In genomic region chr1:112396668-112397025, GRCh38 we compare ENCODE assay signal across 8 cellular contexts. TPM values are rescaled to one million over a fixed set of nuclear protein-coding genes. Genes with fewer than 3 reads are reported as not detected.
DNase-seq lines count a peak whose midpoint lies in the region; ATAC-seq, FAIRE-seq and TF ChIP-seq lines count a peak whose summit lies in the region.

No MANE protein-coding gene starts in this region.

- FAIRE-seq in GM12892 (lab: Jason Lieb, UNC): no peak

- H3K4me2 ChIP-seq in IMR-90 (ENCODE audit: low read depth, low read length): peak overlapping the region; percentile 93

- peak overlapping the region; percentile 98 for H3K9ac ChIP-seq in IMR-90 (ENCODE audit: low read depth, low read length)

- H2BK5ac ChIP-seq in IMR-90 (ENCODE audit: low read depth, low read length, poor library complexity, severe bottlenecking): peak overlapping the region; percentile 89

- H3K27ac Mint-ChIP-seq in memory B cell: peak overlapping the region; percentile 77

- TF ChIP-seq CTCF in IMR-90 (conservative IDR thresholded peaks at IDR 0.05; ENCODE audit: low read depth, low read length) (no peak), brain microvascular endothelial cell (IDR thresholded peaks at IDR 0.05; ENCODE audit: low read depth, low read length, missing control alignments) (no peak)

- peaks cover 12% of the 10 kb centered on the region; the same call in 1 of the 2 replicates for H4K20me1 ChIP-seq in IMR-90 (ENCODE audit: insufficient read depth, low read length)

- H3K4me1 Mint-ChIP-seq in memory B cell: peaks cover 21% of the 10 kb centered on the region

- H3K9me3 ChIP-seq in IMR-90 (ENCODE audit: control insufficient read depth, insufficient read depth, low read length) (no peaks in the 10 kb centered on the region), aorta (ENCODE audit: control insufficient read depth, low read length) (no peaks in the 10 kb centered on the region)

- H2AK5ac ChIP-seq in IMR-90 (ENCODE audit: low read depth, low read length): peak overlapping the region; percentile 96

- peak overlapping the region; percentile 91 for H3K27ac ChIP-seq in IMR-90 (ENCODE audit: insufficient read depth, low read length)
- peak overlapping the region; percentile 93 for H3K27ac ChIP-seq in brain microvascular endothelial cell
- H3K27ac ChIP-seq in aorta (ENCODE audit: low read depth in 1 of 2, low read length in 2 of 2): no peak overlapping the region

- peak overlapping the region; percentile 64; the same call in 1 of the 2 replicates for H2BK20ac ChIP-seq in IMR-90 (ENCODE audit: low read depth, low read length)

- intact Hi-C loops in IMR-90 (cut with micrococcal nuclease) (no loop called here), aorta (cut with DNase I) (loop anchor here (2.0 kb wide), 2 partner anchors 68 to 310 kb away; partner anchors contain the start of gene RHOC (in 1 of the 2))

- H3K36me3 ChIP-seq in IMR-90 (ENCODE audit: control insufficient read depth, insufficient read depth, low read length): no peaks in the 10 kb centered on the region
- H3K36me3 ChIP-seq in brain microvascular endothelial cell (replicated peaks): no peaks in the 10 kb centered on the region
- H3K36me3 ChIP-seq in aorta (ENCODE audit: control insufficient read depth in 1 of 2, insufficient read depth in 2 of 2, low read length in 1 of 2): no peaks in the 10 kb centered on the region

- in situ Hi-C loops in IMR-90 (cut with MboI; ENCODE audit: low sequenced_read_pairs) (no loop called here), brain microvascular endothelial cell (cut with HindIII; ENCODE audit: low pct_ligation_motif_present, low sequenced_read_pairs) (loop anchor here (10.0 kb wide), 1 partner anchor 218 kb away; the partner anchor contains the start of genes CAPZA1 and ST7L)

- WGBS in IMR-90 (ENCODE audit: extremely low coverage in 2 of 2, insufficient read length in 1 of 2), 2 experiments: 0% methylated on average over 2 of the region's 9 CpGs; no CpG with 5 or more reads in 1 of the 2 experiments
- WGBS in aorta, 2 donors: 0% methylated on average over 9 of the region's 9 CpGs

- H3K4me3 ChIP-seq in IMR-90 (ENCODE audit: insufficient read depth, low read depth, low read length) (peak overlapping the region; percentile 85), brain microvascular endothelial cell (ENCODE audit: low read depth, low read length) (peak overlapping the region; percentile 98), aorta (ENCODE audit: low read length in 2 of 2) (peak overlapping the region; percentile 48 to 93)

- H3K56ac ChIP-seq in IMR-90 (ENCODE audit: extremely low read depth, insufficient read depth, low read length): peak overlapping the region; percentile 95

- H3K36me3 Mint-ChIP-seq in memory B cell: no peaks in the 10 kb centered on the region

- no peak for ATAC-seq in IMR-90 (ENCODE audit: low read depth)
- no peak for ATAC-seq in memory B cell (ENCODE audit: low read depth)
- no peak for ATAC-seq in aorta (ENCODE audit: low FRiP score)
- ATAC-seq in GM21360 (IDR thresholded peaks at IDR 0.05; ENCODE audit: unreplicated experiment): no peak

- TF ChIP-seq RAD21 in IMR-90 (IDR thresholded peaks at IDR 0.05; ENCODE audit: low read length): no peak

- H3K23ac ChIP-seq in IMR-90 (ENCODE audit: low read depth, low read length): peak overlapping the region; percentile 99

- TF ChIP-seq POLR2A in IMR-90 (IDR thresholded peaks at IDR 0.05; ENCODE audit: low read depth, low read length) (no peak), GM12892 (IDR thresholded peaks at IDR 0.05; ENCODE audit: low read depth, low read length) (no peak)

- peak overlapping the region; percentile 95 for H3K14ac ChIP-seq in IMR-90 (replicated peaks; ENCODE audit: low read depth, low read length)

- H3K4me1 ChIP-seq in IMR-90 (ENCODE audit: control insufficient read depth, insufficient read depth, low read length) (peaks cover 11% of the 10 kb centered on the region), aorta (ENCODE audit: control insufficient read depth in 1 of 2, insufficient read depth in 2 of 2, low read length in 2 of 2) (peaks cover 4 to 7% of the 10 kb centered on the region in 2 donors)

- peaks cover 15 to 35% of the 10 kb centered on the region in 2 experiments; a peak in 3 of 4 replicates for H3K79me1 ChIP-seq in IMR-90 (ENCODE audit: low read depth in 1 of 2, low read length in 2 of 2)

- no peaks in the 10 kb centered on the region for H3K9me3 Mint-ChIP-seq in memory B cell

- H2BK15ac ChIP-seq in IMR-90 (ENCODE audit: low read depth, low read length): peak overlapping the region; percentile 89; the same call in 2 of the 3 replicates

- H3K18ac ChIP-seq in IMR-90 (ENCODE audit: low read depth, low read length): peak overlapping the region; percentile 68

- POLR2A ChIA-PET in IMR-90 (lab: Charles Lee; ENCODE audit: unreplicated experiment): interaction anchor here (0.6 kb wide), 1 partner anchor 223 kb away, joined by 4 read pairs; the partner anchor contains the start of gene CAPZA1

- dilution Hi-C loops in IMR-90 (cut with HindIII; ENCODE audit: low sequenced_read_pairs, unreplicated experiment): no loop called here

- no peaks in the 10 kb centered on the region for H3K27me3 Mint-ChIP-seq in memory B cell

- peaks cover 8% of the 10 kb centered on the region for H3K9me1 ChIP-seq in IMR-90 (ENCODE audit: insufficient read depth, low read length)

- H2AFZ ChIP-seq in IMR-90 (replicated peaks; ENCODE audit: low read length, poor library complexity): peak overlapping the region; percentile 92

- peak overlapping the region; percentile 94 for H4K91ac ChIP-seq in IMR-90 (ENCODE audit: insufficient read depth, low read depth, low read length)

- peak overlapping the region; percentile 84 for H2BK120ac ChIP-seq in IMR-90 (ENCODE audit: low read depth, low read length)

- H4K5ac ChIP-seq in IMR-90 (ENCODE audit: low read depth, low read length): peak overlapping the region; percentile 61

- DNase-seq in CD1c-positive myeloid dendritic cell (ENCODE audit: extremely low spot score): peak; percentile 7
- DNase-seq in IMR-90: peak; percentile 21
- no peak for DNase-seq in brain microvascular endothelial cell
- no peak for DNase-seq in memory B cell (ENCODE audit: low spot score in 2 of 2)
- DNase-seq in aorta: no peak
- no peak for DNase-seq in NCI-H1694 treated with DMSO at 0.1 percent for 48 hours (lab: John Stamatoyannopoulos, UW)
- DNase-seq in GM12892 (ENCODE audit: insufficient read length): no peak

- H2AK9ac ChIP-seq in IMR-90 (replicated peaks; ENCODE audit: low read depth, low read length, poor library complexity): peak overlapping the region; percentile 99

- CTCF ChIA-PET in IMR-90 (lab: Yijun Ruan, JAX): interaction anchor here (0.6 kb wide), 1 partner anchor 997 kb away, joined by 3 read pairs; no protein-coding TSS in a partner anchor

- H3K27me3 ChIP-seq in IMR-90 (ENCODE audit: control insufficient read depth, insufficient read depth, low read length) (no peaks in the 10 kb centered on the region), brain microvascular endothelial cell (replicated peaks) (no peaks in the 10 kb centered on the region), aorta (ENCODE audit: control insufficient read depth in 1 of 2, insufficient read depth in 2 of 2, low read length in 1 of 2) (no peaks in the 10 kb centered on the region)

- peak overlapping the region; percentile 83 to 89 for H4K8ac ChIP-seq in IMR-90 (ENCODE audit: low read depth in 2 of 2, low read length in 2 of 2)

- peak overlapping the region; percentile 94 for H3K4me3 Mint-ChIP-seq in memory B cell

- peak overlapping the region; percentile 97 for H3K4ac ChIP-seq in IMR-90 (ENCODE audit: low read depth, low read length)

- no TSS peak for BruUV-seq in IMR-90 (replicated peaks; lab: Mats Ljungman, UMichigan)

TF ChIP-seq in IMR-90, 13 proteins besides CTCF, POLR2A, EP300 and RAD21:
- no peak for TF ChIP-seq MAFK (IDR thresholded peaks at IDR 0.05; ENCODE audit: low read depth, low read length)

RNA-seq across cellular contexts. Expression of gene CTTNBP2NL, which starts 0.6 kb away (rescaled TPM):
- total RNA-seq in IMR-90 (2012; rRNA removed) (22.0 and 31.7 TPM in 2 replicates), aorta (10 to 100 TPM; 59.2 to 65.8 TPM)
- polyA plus RNA-seq in IMR-90 (2012; rRNA removed) (11.0 and 12.4 TPM in 2 replicates), aorta (1 to 10 TPM; 7.9 to 9.5 TPM)
- 2.7 and 4.7 TPM in 2 replicates for polyA plus RNA-seq in IMR-90 (2012; cell fraction: cytosol; rRNA removed)
- polyA plus RNA-seq in IMR-90 (2012; cell fraction: nucleus; rRNA removed; ENCODE audit: low replicate concordance): 4.7 and 13.2 TPM in 2 replicates
- polyA plus RNA-seq in GM12892 (2012; ENCODE audit: missing spikeins): 5.8 TPM

Comparison
In these comparisons a context has a peak if more than half of its experiments do, and no peak if none do; other contexts are left out.
1. DNase-seq: peak in CD1c-positive myeloid dendritic cell (single experiment) and IMR-90 (single experiment); none in brain microvascular endothelial cell (single experiment), memory B cell (0 of 2), aorta (0 of 2), NCI-H1694 treated with DMSO at 0.1 percent for 48 hours (single experiment) and GM12892 (single experiment).
2. H3K27ac ChIP-seq: peak in IMR-90 (single experiment) and brain microvascular endothelial cell (single experiment); none in aorta (0 of 2).
3. Peak in every context shown above with its lines, with median percentiles within 50 percentile points of each other: H3K4me3 ChIP-seq.